Comparison of ENCODE assay signal across 22 cellular contexts in genomic region chr5:17743580-17744435, GRCh38.
DNase-seq lines count a peak whose midpoint lies in the region; ATAC-seq and TF ChIP-seq lines count a peak whose summit lies in the region.
"Had no signal": no experiment of that assay in that cellular context is flagged by ENCODE, and none has a peak within 500 bp of the region (broad histone marks: within the 10 kb centered on the region; RNA-seq: fewer than 3 reads in every experiment).

No MANE protein-coding gene starts in this region.

- no peaks in the 10 kb centered on the region for H4K20me1 ChIP-seq in PC-9 (ENCODE audit: insufficient read depth)

- CTCF ChIA-PET in AG04449 (lab: Yijun Ruan, JAX): interaction anchor here (1.0 kb wide), 2 partner anchors 18 to 527 kb away, joined by 3 read pairs; no protein-coding TSS in a partner anchor
- CTCF ChIA-PET in PC-9 (lab: Charles Lee): no interaction called here
- CTCF ChIA-PET in activated CD8-positive, alpha-beta memory T cell treated with anti-CD3 and anti-CD28 coated beads, Interleukin-2, amount 10 ng/mL, durations not matched to agents 7 days and 5 days (lab: Charles Lee): no interaction called here

- 67% methylated on average over 8 of the region's 8 CpGs for WGBS in esophagus muscularis mucosa

- TF ChIP-seq EP300 in esophagus muscularis mucosa (IDR thresholded peaks at IDR 0.05): no peak

- BruUV-seq in PC-9 (replicated peaks; lab: Mats Ljungman, UMichigan): no TSS peak

- no peaks in the 10 kb centered on the region for H3K9me3 ChIP-seq in PC-9 (ENCODE audit: insufficient read depth, low read depth)
- no peaks in the 10 kb centered on the region for H3K9me3 ChIP-seq in esophagus muscularis mucosa
- H3K9me3 ChIP-seq: body of pancreas, neutrophil had no signal

- TF ChIP-seq CTCF in AG04449 (IDR thresholded peaks at IDR 0.05; ENCODE audit: insufficient read depth, low read length, missing control alignments): no peak
- no peak for TF ChIP-seq CTCF in PC-9 (conservative IDR thresholded peaks at IDR 0.05)
- no peak for TF ChIP-seq CTCF in omental fat pad (IDR thresholded peaks at IDR 0.05)
- no peak for TF ChIP-seq CTCF in esophagus muscularis mucosa (IDR thresholded peaks at IDR 0.05)

- H3K79me2 ChIP-seq in PC-9 (ENCODE audit: low read depth): no peaks in the 10 kb centered on the region

- no peak overlapping the region for H3K27ac ChIP-seq in PC-9
- peak overlapping the region; percentile 19 for H3K27ac ChIP-seq in epithelial cell of prostate
- H3K27ac ChIP-seq in esophagus muscularis mucosa (replicated peaks in 1 of 4): no peak overlapping the region
- H3K27ac ChIP-seq: body of pancreas, neutrophil, sigmoid colon had no signal

- intact Hi-C loops in PC-9 (cut with micrococcal nuclease; ENCODE audit: unreplicated experiment) (no loop called here), esophagus muscularis mucosa (cut with DNase I) (no loop called here)

- DNase-seq in AG04449 (ENCODE audit: low read depth, low spot score) (no peak), PC-9 (no peak), epithelial cell of prostate (ENCODE audit: low read depth, low spot score) (no peak), omental fat pad (ENCODE audit: low spot score) (no peak), kidney tubule cell (ENCODE audit: low spot score) (no peak), esophagus muscularis mucosa (ENCODE audit: extremely low spot score) (no peak)
- no peak for DNase-seq in activated CD8-positive, alpha-beta memory T cell treated with anti-CD3 and anti-CD28 coated beads, Interleukin-2, amount 10 ng/mL, durations not matched to agents 7 days and 5 days
- DNase-seq: ACHN; activated B cell treated with CpG ODN at 0.5 μM for 24 hours; activated effector memory CD4-positive, alpha-beta T cell treated with Interleukin-2 at 50 U/mL for 16 hours; body of pancreas; midbrain; MV-4-11; NCI-H2081; NCI-H748 treated with DMSO at 0.1 percent for 48 hours; Right ventricle myocardium superior; sigmoid colon; stimulated activated CD4-positive, alpha-beta T cell treated with anti-CD3 and anti-CD28 coated beads, Interleukin-4, amount 100 ng/mL, for 1 hour; stimulated activated CD8-positive, alpha-beta memory T cell treated with anti-CD3 and anti-CD28 coated beads, Interleukin-4, amount 100 ng/mL, for 48 hours had no signal

- no peaks in the 10 kb centered on the region for H3K27me3 Mint-ChIP-seq in activated CD8-positive, alpha-beta memory T cell treated with anti-CD3 and anti-CD28 coated beads, Interleukin-2, amount 10 ng/mL, durations not matched to agents 7 days and 5 days

- POLR2A ChIA-PET in AG04449 (lab: Yijun Ruan, JAX): no interaction called here
- POLR2A ChIA-PET in PC-9 (lab: Charles Lee; ENCODE audit: unreplicated experiment): no interaction called here

- H3K4me1 Mint-ChIP-seq in activated CD8-positive, alpha-beta memory T cell treated with anti-CD3 and anti-CD28 coated beads, Interleukin-2, amount 10 ng/mL, durations not matched to agents 7 days and 5 days: no peaks in the 10 kb centered on the region
- H3K4me1 Mint-ChIP-seq: activated B cell treated with CpG ODN at 0.5 μM for 24 hours had no signal

- H3K4me3 Mint-ChIP-seq in activated CD8-positive, alpha-beta memory T cell treated with anti-CD3 and anti-CD28 coated beads, Interleukin-2, amount 10 ng/mL, durations not matched to agents 7 days and 5 days: no peak overlapping the region
- H3K4me3 Mint-ChIP-seq: activated B cell treated with CpG ODN at 0.5 μM for 24 hours; T-helper 1 cell treated with Interleukin-12 subunit alpha and Interleukin-12 subunit beta and Interleukin-4 antibody, amounts not matched to agents 30 μg/mL and 1 μg/mL, for 36 hours had no signal

- H3K4me3 ChIP-seq in AG04449 (ENCODE audit: low read depth, low read length): peak overlapping the region; percentile 33
- H3K4me3 ChIP-seq in PC-9: no peak overlapping the region
- no peak overlapping the region for H3K4me3 ChIP-seq in esophagus muscularis mucosa
- H3K4me3 ChIP-seq: body of pancreas, sigmoid colon had no signal

- H3K36me3 Mint-ChIP-seq in activated CD8-positive, alpha-beta memory T cell treated with anti-CD3 and anti-CD28 coated beads, Interleukin-2, amount 10 ng/mL, durations not matched to agents 7 days and 5 days: no peaks in the 10 kb centered on the region

- H3K36me3 ChIP-seq in PC-9 (ENCODE audit: low read depth): no peaks in the 10 kb centered on the region
- H3K36me3 ChIP-seq in esophagus muscularis mucosa: no peaks in the 10 kb centered on the region
- H3K36me3 ChIP-seq: neutrophil, sigmoid colon had no signal

- H3K27me3 ChIP-seq in PC-9 (ENCODE audit: insufficient read depth, low read depth) (peaks cover 22% of the 10 kb centered on the region; the same call in 1 of the 2 replicates), esophagus muscularis mucosa (no peaks in the 10 kb centered on the region)
- H3K27me3 ChIP-seq: body of pancreas, neutrophil, sigmoid colon had no signal

- no peak overlapping the region for H2AFZ ChIP-seq in PC-9

- peak overlapping the region; percentile 5; the same call in 1 of the 2 replicates for H3K4me2 ChIP-seq in PC-9

- no peaks in the 10 kb centered on the region for H3K9me2 ChIP-seq in PC-9 (ENCODE audit: insufficient read depth)

- no peaks in the 10 kb centered on the region for H3K4me1 ChIP-seq in PC-9 (replicated peaks; ENCODE audit: insufficient read depth)
- H3K4me1 ChIP-seq in esophagus muscularis mucosa: no peaks in the 10 kb centered on the region
- H3K4me1 ChIP-seq: body of pancreas, sigmoid colon had no signal

- no peak for TF ChIP-seq POLR2A in esophagus muscularis mucosa (IDR thresholded peaks at IDR 0.05; ENCODE audit: low read depth)

- H3F3A ChIP-seq in PC-9 (ENCODE audit: insufficient read depth, low read depth): no peaks in the 10 kb centered on the region

- peaks cover 2% of the 10 kb centered on the region for H3K9me3 Mint-ChIP-seq in activated CD8-positive, alpha-beta memory T cell treated with anti-CD3 and anti-CD28 coated beads, Interleukin-2, amount 10 ng/mL, durations not matched to agents 7 days and 5 days (ENCODE audit: low read depth)

- ATAC-seq in omental fat pad (ENCODE audit: low FRiP score) (peak; percentile 68), esophagus mucosa (no peak)
- no peak for ATAC-seq in activated CD8-positive, alpha-beta memory T cell treated with anti-CD3 and anti-CD28 coated beads, Interleukin-2, amount 10 ng/mL, durations not matched to agents 7 days and 5 days
- ATAC-seq: body of pancreas had no signal

- H3K27ac Mint-ChIP-seq in activated CD8-positive, alpha-beta memory T cell treated with anti-CD3 and anti-CD28 coated beads, Interleukin-2, amount 10 ng/mL, durations not matched to agents 7 days and 5 days: no peak overlapping the region
- H3K27ac Mint-ChIP-seq: activated B cell treated with CpG ODN at 0.5 μM for 24 hours; T-helper 1 cell treated with Interleukin-12 subunit alpha and Interleukin-12 subunit beta and Interleukin-4 antibody, amounts not matched to agents 30 μg/mL and 1 μg/mL, for 36 hours had no signal
